23 cellular contexts compared by ENCODE assay signal in genomic region chr16:19540241-19540970, GRCh38.
"Had no signal": no experiment of that assay in that cellular context is flagged by ENCODE, and none has a peak within 500 bp of the region (broad histone marks: within the 10 kb centered on the region; RNA-seq: fewer than 3 reads in every experiment).

No MANE protein-coding gene starts in this region.

- H3K9me3 ChIP-seq: left ventricle myocardium inferior, mucosa of descending colon, ovary, right atrium auricular region, stomach, testis, thyroid gland, transverse colon, upper lobe of right lung had no signal

- FAIRE-seq: urothelium cell line had no signal

- H3K27me3 ChIP-seq: ovary, right atrium auricular region, stomach, testis, thyroid gland, transverse colon, upper lobe of right lung had no signal

- H3K4me3 ChIP-seq: left ventricle myocardium inferior, lung, mucosa of descending colon, ovary, right atrium auricular region, skin epidermis, stomach, testis, thyroid gland, transverse colon, upper lobe of right lung had no signal

- ATAC-seq: naive thymus-derived CD4-positive, alpha-beta T cell; natural killer cell treated with Interleukin-12 subunit alpha and Interleukin-12 subunit beta and Interleukin-15 and Interleukin-18, amount 100 ng/mL, for 72 hours; sciatic nerve; stimulated activated naive B cell treated with anti-CD40 and anti-IgM and Interleukin-4, amounts not matched to agents 10 μg/mL and 1 μg/mL and 100 μg/mL, for 72 hours; stimulated activated naive CD8-positive, alpha-beta T cell treated with anti-CD3 and anti-CD28 coated beads, Interleukin-15, Interleukin-2, amounts not matched to agents 100 U/mL and 50 U/mL, for 24 hours; upper lobe of right lung had no signal

- DNase-seq: islet precursor cell; left ventricle myocardium inferior; midbrain; mucosa of descending colon; naive thymus-derived CD4-positive, alpha-beta T cell; ovary; stimulated activated CD4-positive, alpha-beta T cell treated with anti-CD3 and anti-CD28 coated beads, Interleukin-12 subunit alpha, Interleukin-12 subunit beta, amount 100 ng/mL, for 4 hours; stimulated activated CD4-positive, alpha-beta T cell treated with anti-CD3 and anti-CD28 coated beads, Interleukin-15, amount 100 ng/mL, for 24 hours; stimulated activated CD4-positive, alpha-beta T cell treated with anti-CD3 and anti-CD28 coated beads, Interleukin-2, amount 100 ng/mL, for 24 hours; stimulated activated CD4-positive, alpha-beta T cell treated with anti-CD3 and anti-CD28 coated beads, Interleukin-4, amount 100 ng/mL, for 1 hour; stimulated activated naive B cell treated with anti-CD40 and anti-IgM and Interleukin-4, amounts not matched to agents 10 μg/mL and 1 μg/mL and 100 μg/mL, for 72 hours; stimulated activated naive CD8-positive, alpha-beta T cell treated with anti-CD3 and anti-CD28 coated beads, Interleukin-15, Interleukin-2, amounts not matched to agents 100 U/mL and 50 U/mL, for 24 hours; stomach; testis; thyroid gland; transverse colon; upper lobe of right lung had no signal

- H3K4me1 ChIP-seq: left ventricle myocardium inferior, right atrium auricular region, stomach, testis, upper lobe of right lung had no signal

- H3K27ac ChIP-seq: left ventricle myocardium inferior, ovary, right atrium auricular region, skin epidermis, stomach, testis, thyroid gland, transverse colon, upper lobe of right lung had no signal

- H3K36me3 ChIP-seq: ovary had no signal
